In the genomic region with DNA sequence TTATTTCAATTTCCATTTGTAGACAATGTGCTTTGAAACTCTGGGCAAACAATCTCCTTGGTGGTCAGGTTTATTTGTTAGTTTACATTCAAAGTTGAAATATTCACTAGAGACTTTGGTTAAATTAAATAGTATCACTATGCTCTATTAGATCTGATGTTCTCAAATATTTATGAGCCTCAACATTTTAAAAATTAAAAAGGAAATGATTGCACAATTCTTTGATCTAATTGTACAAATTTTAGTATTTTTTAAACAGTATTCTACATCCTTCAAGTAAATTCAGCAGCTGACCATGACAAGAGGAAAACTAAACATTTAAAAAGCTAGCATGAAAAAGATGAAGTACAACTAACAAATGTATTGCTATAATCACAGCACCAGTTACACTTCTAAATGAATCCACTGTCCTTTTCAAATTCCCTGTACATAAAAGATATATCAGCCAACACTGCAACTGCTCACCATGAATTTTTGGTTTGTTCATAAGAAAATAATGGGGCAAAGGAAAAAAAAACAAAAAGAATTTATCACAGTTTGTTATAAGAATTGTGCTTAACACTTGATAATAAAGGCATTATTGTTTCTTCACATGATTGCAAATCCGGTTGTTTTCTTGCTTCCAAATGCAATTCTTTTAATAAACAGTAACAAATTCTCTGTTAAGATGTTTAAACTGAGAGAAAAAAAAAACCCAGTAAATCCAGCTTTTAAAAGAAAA, we compare ENCODE assay signal across 17 cellular contexts.
"Had no signal": no experiment of that assay in that cellular context is flagged by ENCODE, and none has a peak within 500 bp of the region (broad histone marks: within the 10 kb centered on the region; RNA-seq: fewer than 3 reads in every experiment).

No MANE protein-coding gene starts in this region.

- H2AFZ ChIP-seq: parathyroid adenoma had no signal

- DNase-seq: cerebellar nuclear complex; erythroblast; foreskin keratinocyte; left colon; left ventricle myocardium superior; mesendoderm; naive thymus-derived CD4-positive, alpha-beta T cell; nephron progenitor cell; psoas muscle; retina; right lobe of liver; stimulated activated CD4-positive, alpha-beta T cell treated with anti-CD3 and anti-CD28 coated beads, Interleukin-4, amount 100 ng/mL, for 24 hours; transverse colon had no signal

- H3K4me1 ChIP-seq: foreskin keratinocyte, parathyroid adenoma had no signal

- H3K27ac ChIP-seq: foreskin keratinocyte, parathyroid adenoma, psoas muscle, right lobe of liver, thoracic aorta, transverse colon had no signal

- H3K9ac ChIP-seq: parathyroid adenoma had no signal

- H3K79me2 ChIP-seq: parathyroid adenoma had no signal

- H3K9me3 ChIP-seq: psoas muscle, right lobe of liver, thoracic aorta, transverse colon had no signal

- H3K4me3 ChIP-seq: lung, psoas muscle, right lobe of liver, thoracic aorta, transverse colon had no signal

- H3K27me3 ChIP-seq: foreskin keratinocyte, right lobe of liver, transverse colon had no signal

- ATAC-seq: foreskin keratinocyte; left colon; left ventricle myocardium superior; naive thymus-derived CD4-positive, alpha-beta T cell; psoas muscle; right lobe of liver; stimulated activated memory B cell treated with anti-CD40 and anti-IgM and Interleukin-4, amounts not matched to agents 10 μg/mL and 1 μg/mL and 100 μg/mL, for 72 hours had no signal
